ENCODE assay signal across 8 cellular contexts in the genomic region with DNA sequence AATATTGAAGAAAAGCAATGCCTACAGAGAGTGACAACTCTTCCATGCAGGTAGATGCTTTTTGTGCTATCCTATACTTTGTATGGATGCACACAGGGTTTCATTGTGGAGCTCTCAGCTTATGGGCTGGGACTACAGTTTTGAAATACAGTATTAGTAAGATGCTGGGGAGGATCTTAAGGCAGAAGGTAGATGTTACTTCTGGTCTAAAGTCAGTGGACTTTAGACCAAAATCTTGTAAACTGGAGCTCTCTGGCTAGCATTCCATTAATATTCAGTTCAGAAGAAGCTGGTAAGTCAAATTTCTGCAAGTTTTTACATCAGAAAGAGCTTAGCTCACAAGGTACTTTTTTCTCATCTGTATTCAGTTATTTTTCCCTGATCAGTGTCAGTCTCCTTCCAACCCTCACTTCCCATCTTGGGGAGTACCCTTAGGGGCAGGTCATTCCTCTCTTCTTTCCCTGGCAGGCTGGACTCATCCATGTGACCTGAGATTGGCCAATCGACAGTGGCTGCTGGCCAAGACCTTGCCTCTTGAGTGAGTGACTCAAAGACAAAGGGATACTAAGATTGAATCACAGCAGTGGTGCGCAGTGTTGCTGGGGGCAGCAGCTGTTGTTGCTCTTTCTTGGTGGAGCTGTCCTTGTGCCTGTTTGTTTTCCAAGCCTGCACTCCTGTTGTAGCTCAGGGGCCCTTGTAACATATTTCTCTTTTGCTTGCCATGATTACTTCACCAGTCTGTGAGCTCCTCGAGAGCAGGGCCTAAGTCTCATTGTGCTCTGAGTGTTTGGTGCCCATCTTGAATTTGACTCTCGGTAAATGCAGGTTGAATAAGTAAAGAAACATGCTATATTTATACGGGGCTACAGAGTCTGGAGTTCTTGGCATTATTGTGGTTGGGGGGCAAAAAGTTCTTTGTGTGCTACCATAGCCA. TPM values are rescaled to one million over a fixed set of nuclear protein-coding genes. Genes with fewer than 3 reads are reported as not detected.
DNase-seq lines count a peak whose midpoint lies in the region; ATAC-seq and TF ChIP-seq lines count a peak whose summit lies in the region.

No MANE protein-coding gene starts in this region.

- DNase-seq in activated CD4-positive, CD25-positive, alpha-beta regulatory T cell (lab: John Stamatoyannopoulos, UW) = no peak
- DNase-seq in NCI-H2227 treated with DMSO at 0.1 percent for 48 hours (lab: John Stamatoyannopoulos, UW) = peak; percentile 77
- peak in 2 of 3 experiments; percentile 8 to 44 for DNase-seq in activated CD8-positive, alpha-beta memory T cell treated with anti-CD3 and anti-CD28 coated beads for 48 hours (ENCODE audit: low read depth in 2 of 3, low spot score in 2 of 3)
- peak; percentile 82 to 91 (median 83) for DNase-seq in mucosa of descending colon
- peak; percentile 33 for DNase-seq in stimulated activated naive CD4-positive, alpha-beta T cell treated with Interleukin-2 at 50 U/mL for 16 hours (lab: John Stamatoyannopoulos, UW)

- H3K36me3 ChIP-seq in esophagus (ENCODE audit: control insufficient read depth in 2 of 2, insufficient read depth in 2 of 2, low read length in 1 of 2) (no peaks in the 10 kb centered on the region), mucosa of descending colon (ENCODE audit: low read depth) (no peaks in the 10 kb centered on the region)

- peak overlapping the region; percentile 36 to 88 for H3K27ac ChIP-seq in esophagus (ENCODE audit: low read depth in 2 of 2, low read length in 1 of 2)

- no peak for TF ChIP-seq CTCF in mucosa of descending colon (IDR thresholded peaks at IDR 0.05)

- intact Hi-C loops in mucosa of descending colon (cut with DNase I, micrococcal nuclease) = no loop called here

- H3K4me1 ChIP-seq in esophagus (ENCODE audit: control insufficient read depth in 2 of 2, insufficient read depth in 2 of 2, low read length in 1 of 2) (peaks cover 0 to 3% of the 10 kb centered on the region in 2 donors), mucosa of descending colon (ENCODE audit: low read depth) (peaks cover 27% of the 10 kb centered on the region)

- no peaks in the 10 kb centered on the region for H3K27me3 ChIP-seq in esophagus (ENCODE audit: control insufficient read depth in 1 of 2, insufficient read depth in 2 of 2, low read length in 2 of 2)

- WGBS in esophagus, 2 donors = 49 to 56% methylated on average over 5 of the region's 5 CpGs

- ATAC-seq in activated CD4-positive, CD25-positive, alpha-beta regulatory T cell treated with anti-CD3 and anti-CD28 coated beads, Interleukin-2, amount 50 U/mL, for 24 hours = peak; percentile 6 to 12
- ATAC-seq in mucosa of descending colon = peak; percentile 29
- ATAC-seq in GM19324 (IDR thresholded peaks at IDR 0.05; ENCODE audit: low FRiP score, unreplicated experiment) = no peak

- H3K9me3 ChIP-seq in esophagus (ENCODE audit: control insufficient read depth in 2 of 2, insufficient read depth in 1 of 2, low read depth in 1 of 2, low read length in 1 of 2) = no peaks in the 10 kb centered on the region
- H3K9me3 ChIP-seq in mucosa of descending colon = no peaks in the 10 kb centered on the region

- H3K4me3 ChIP-seq in esophagus (ENCODE audit: low read depth in 1 of 2, low read length in 2 of 2) = no peak overlapping the region
- no peak overlapping the region for H3K4me3 ChIP-seq in mucosa of descending colon

RNA-seq across cellular contexts. Expression of gene PHF20, which starts 2.8 kb away (rescaled TPM):
- polyA plus RNA-seq in esophagus = 10 to 100 TPM; 13.0 to 15.8 TPM
- 10 to 100 TPM; 23.3 to 61.1 (median 28.5) TPM for total RNA-seq in mucosa of descending colon

RNA-seq across cellular contexts. Expression of gene RBM39, which starts 26.9 kb away (rescaled TPM):
- 100 to 1,000 TPM; 164 to 335 TPM for polyA plus RNA-seq in esophagus
- 100 to 1,000 TPM; 226 to 303 (median 300) TPM for total RNA-seq in mucosa of descending colon

Comparison
In these comparisons a context has a peak if more than half of its experiments do, and no peak if none do; other contexts are left out.
1. DNase-seq: peak in NCI-H2227 treated with DMSO at 0.1 percent for 48 hours (single experiment), activated CD8-positive, alpha-beta memory T cell treated with anti-CD3 and anti-CD28 coated beads for 48 hours (2 of 3), mucosa of descending colon (3 of 3) and stimulated activated naive CD4-positive, alpha-beta T cell treated with Interleukin-2 at 50 U/mL for 16 hours (single experiment); none in activated CD4-positive, CD25-positive, alpha-beta regulatory T cell (0 of 4).